ENCODE assay signal across 9 cellular contexts in genomic region chr16:74699666-74700065, GRCh38. TPM values are rescaled to one million over a fixed set of nuclear protein-coding genes. Genes with fewer than 3 reads are reported as not detected.
DNase-seq lines count a peak whose midpoint lies in the region; ATAC-seq, FAIRE-seq and TF ChIP-seq lines count a peak whose summit lies in the region.
"Had no signal": no experiment of that assay in that cellular context is flagged by ENCODE, and none has a peak within 500 bp of the region (broad histone marks: within the 10 kb centered on the region; RNA-seq: fewer than 3 reads in every experiment).

No MANE protein-coding gene starts in this region.

- FAIRE-seq in H54 (lab: Jason Lieb, UNC): no peak

- no peak overlapping the region for H3K27ac Mint-ChIP-seq in GM23338

- H4K20me1 ChIP-seq in GM23338 (replicated peaks; ENCODE audit: insufficient read depth) (no peaks in the 10 kb centered on the region), smooth muscle cell (ENCODE audit: low read depth) (no peaks in the 10 kb centered on the region)

- ATAC-seq in GM23338 (no peak), RWPE2 (ENCODE audit: low read depth) (no peak), HG03175 (IDR thresholded peaks at IDR 0.05; ENCODE audit: unreplicated experiment) (no peak), HG02884 (IDR thresholded peaks at IDR 0.05; ENCODE audit: unreplicated experiment) (no peak)

- H3K4me3 Mint-ChIP-seq in GM23338: peak overlapping the region; percentile 38; the same call in 2 of the 3 replicates

- no peaks in the 10 kb centered on the region for H3K79me2 ChIP-seq in GM23338 (replicated peaks; ENCODE audit: insufficient read depth)
- H3K79me2 ChIP-seq in smooth muscle cell (ENCODE audit: low read depth): no peaks in the 10 kb centered on the region

- 47 to 59% methylated on average over 4 of the region's 4 CpGs for WGBS in esophagus squamous epithelium, 2 donors
- WGBS in smooth muscle cell (ENCODE audit: low lambda C conversion rate): 82% methylated on average over 4 of the region's 4 CpGs

- H3F3A ChIP-seq in GM23338 (replicated peaks; ENCODE audit: low read depth): peaks cover 5% of the 10 kb centered on the region; the same call in 1 of the 2 replicates
- H3F3A ChIP-seq in smooth muscle cell (ENCODE audit: low read depth): no peaks in the 10 kb centered on the region

- no peak for DNase-seq in GM23338 (ENCODE audit: low spot score)
- no peak for DNase-seq in RWPE2 (ENCODE audit: low spot score)
- no peak for DNase-seq in esophagus squamous epithelium (lab: John Stamatoyannopoulos, UW)
- no peak for DNase-seq in smooth muscle cell (lab: John Stamatoyannopoulos, UW; ENCODE audit: unreplicated experiment)
- no peak for DNase-seq in NCI-H446 treated with DMSO at 0.1 percent for 48 hours (lab: John Stamatoyannopoulos, UW)
- DNase-seq in H54 (ENCODE audit: insufficient read length, low spot score): no peak
- DNase-seq: NCI-H1436 treated with DMSO at 0.1 percent for 48 hours had no signal

- no peaks in the 10 kb centered on the region for H3K9me2 ChIP-seq in GM23338 (ENCODE audit: insufficient read depth)

- H3K27me3 Mint-ChIP-seq in GM23338 (ENCODE audit: insufficient read depth, low read depth, poor library complexity): peaks cover 22% of the 10 kb centered on the region

- H3K36me3 Mint-ChIP-seq in GM23338 (ENCODE audit: low read depth): no peaks in the 10 kb centered on the region

- H3K36me3 ChIP-seq in GM23338 (ENCODE audit: insufficient read depth): no peaks in the 10 kb centered on the region
- peaks cover 17% of the 10 kb centered on the region for H3K36me3 ChIP-seq in RWPE2 (ENCODE audit: low read depth)
- peaks cover 0 to 17% (median 6%) of the 10 kb centered on the region in 3 donors for H3K36me3 ChIP-seq in esophagus squamous epithelium
- H3K36me3 ChIP-seq in smooth muscle cell (ENCODE audit: low read depth): no peaks in the 10 kb centered on the region

- intact Hi-C loops in esophagus squamous epithelium (cut with DNase I): loop anchor here (10.0 kb wide), 1 partner anchor 415 kb away; the partner anchor contains the start of gene LDHD

- H3K9me3 ChIP-seq in RWPE2 (ENCODE audit: severe bottlenecking): no peaks in the 10 kb centered on the region
- H3K9me3 ChIP-seq in esophagus squamous epithelium: no peaks in the 10 kb centered on the region
- no peaks in the 10 kb centered on the region for H3K9me3 ChIP-seq in smooth muscle cell (replicated peaks; ENCODE audit: low read depth)

- H3K27ac ChIP-seq in GM23338 (ENCODE audit: low read depth): no peak overlapping the region
- H3K27ac ChIP-seq in RWPE2 (ENCODE audit: poor library complexity, severe bottlenecking): peak overlapping the region; percentile 81
- peak overlapping the region; percentile 23 to 97 (median 90) for H3K27ac ChIP-seq in esophagus squamous epithelium
- no peak overlapping the region for H3K27ac ChIP-seq in smooth muscle cell (ENCODE audit: low read depth)

- no peak for TF ChIP-seq CTCF in GM23338 (conservative IDR thresholded peaks at IDR 0.05; ENCODE audit: low read depth in 2 of 2)
- TF ChIP-seq CTCF in RWPE2 (IDR thresholded peaks at IDR 0.05; ENCODE audit: poor library complexity, severe bottlenecking): no peak
- TF ChIP-seq CTCF in esophagus squamous epithelium (IDR thresholded peaks at IDR 0.05): no peak
- TF ChIP-seq CTCF in smooth muscle cell (IDR thresholded peaks at IDR 0.05; ENCODE audit: borderline replicate concordance, insufficient read depth, poor library complexity, severe bottlenecking): no peak

- H3K4me1 ChIP-seq in GM23338 (ENCODE audit: insufficient read depth): peaks cover 16% of the 10 kb centered on the region
- peaks cover 19% of the 10 kb centered on the region for H3K4me1 ChIP-seq in RWPE2 (ENCODE audit: insufficient read depth, poor library complexity, severe bottlenecking)
- H3K4me1 ChIP-seq in esophagus squamous epithelium: peaks cover 15 to 58% (median 29%) of the 10 kb centered on the region in 3 donors
- H3K4me1 ChIP-seq in smooth muscle cell (ENCODE audit: low read depth): peaks cover 8% of the 10 kb centered on the region

- peaks cover 12% of the 10 kb centered on the region; the same call in 2 of the 3 replicates for H3K4me1 Mint-ChIP-seq in GM23338

- H3K9me3 Mint-ChIP-seq in GM23338: no peaks in the 10 kb centered on the region

- H3K9ac ChIP-seq in smooth muscle cell (ENCODE audit: low read depth): no peak overlapping the region

- TF ChIP-seq POLR2A in esophagus squamous epithelium (IDR thresholded peaks at IDR 0.05) (no peak), H54 (IDR thresholded peaks at IDR 0.05; ENCODE audit: low read depth, low read length) (no peak)

- peak overlapping the region; percentile 76 for H3K4me3 ChIP-seq in GM23338
- peak overlapping the region; percentile 74 for H3K4me3 ChIP-seq in RWPE2 (ENCODE audit: severe bottlenecking)
- H3K4me3 ChIP-seq in esophagus squamous epithelium: peak overlapping the region; percentile 56 to 92 (median 78)
- peak overlapping the region; percentile 72 for H3K4me3 ChIP-seq in smooth muscle cell

- H3K27me3 ChIP-seq in GM23338 (ENCODE audit: insufficient read depth): peaks cover 21% of the 10 kb centered on the region
- no peaks in the 10 kb centered on the region for H3K27me3 ChIP-seq in RWPE2 (ENCODE audit: insufficient read depth, poor library complexity, severe bottlenecking)
- H3K27me3 ChIP-seq in esophagus squamous epithelium: no peaks in the 10 kb centered on the region
- no peaks in the 10 kb centered on the region for H3K27me3 ChIP-seq in smooth muscle cell (ENCODE audit: low read depth)

- H2AFZ ChIP-seq in GM23338 (0 out of 2 replicates have a peak overlapping the region, but pooled peaks have one; percentile 28), smooth muscle cell (ENCODE audit: low read depth) (no peak overlapping the region)

- H3K4me2 ChIP-seq in GM23338: peak overlapping the region; percentile 76
- H3K4me2 ChIP-seq in smooth muscle cell: peak overlapping the region; percentile 94

TF ChIP-seq in GM23338, 12 proteins besides CTCF, POLR2A, EP300 and RAD21 (continues in another document):
- TF ChIP-seq JUNB (IDR thresholded peaks at IDR 0.05; ENCODE audit: unreplicated experiment) (no peak), ZNF114 (CRISPR knock-in tag; IDR thresholded peaks at IDR 0.05) (no peak), POLR2AphosphoS5 (IDR thresholded peaks at IDR 0.05; ENCODE audit: low read depth) (no peak), ETS1 (IDR thresholded peaks at IDR 0.05) (no peak), NANOG (IDR thresholded peaks at IDR 0.05; ENCODE audit: borderline replicate concordance) (no peak), STAT1 (IDR thresholded peaks at IDR 0.05; ENCODE audit: unreplicated experiment) (no peak), CREB1 (CRISPR knock-in tag; IDR thresholded peaks at IDR 0.05; ENCODE audit: low read depth) (no peak)

RNA-seq across cellular contexts. Expression of gene MLKL, which starts 1.0 kb away (rescaled TPM):
- total RNA-seq in GM23338 (2014; rRNA removed; shearing (Covaris generic)): 7.5 and 9.7 TPM in 2 replicates
- polyA plus RNA-seq in GM23338 (2016; fragmentation: Nextera tagmentation; extraction: Ambion mirVana) (5.1 and 6.2 TPM in 2 replicates), smooth muscle cell (4.3 and 10.2 TPM in 2 replicates)
- total RNA-seq in esophagus squamous epithelium (10 to 100 TPM; 12.4 to 33.9 (median 22.1) TPM), smooth muscle cell (4.6 and 6.0 TPM in 2 replicates)

RNA-seq across cellular contexts. Expression of gene RFWD3, which starts 33.0 kb away (rescaled TPM):
- total RNA-seq in GM23338 (2014; rRNA removed; shearing (Covaris generic)): 105 and 113 TPM in 2 replicates
- 27.6 and 28.1 TPM in 2 replicates for polyA plus RNA-seq in GM23338 (2016; fragmentation: Nextera tagmentation; extraction: Ambion mirVana)
- 10 to 100 TPM; 10.1 to 35.2 (median 16.7) TPM for total RNA-seq in esophagus squamous epithelium
- total RNA-seq in smooth muscle cell: 12.8 and 13.9 TPM in 2 replicates
- 8.4 and 10.0 TPM in 2 replicates for polyA plus RNA-seq in smooth muscle cell

Comparison
In these comparisons a context has a peak if more than half of its experiments do, and no peak if none do; other contexts are left out.
1. H3K27ac ChIP-seq: peak in RWPE2 (single experiment) and esophagus squamous epithelium (4 of 4); none in GM23338 (single experiment) and smooth muscle cell (single experiment).
2. Peak in every context shown above with its lines, with median percentiles within 50 percentile points of each other: H3K4me3 ChIP-seq.